ENCODE assay signal across 8 cellular contexts in the genomic region with DNA sequence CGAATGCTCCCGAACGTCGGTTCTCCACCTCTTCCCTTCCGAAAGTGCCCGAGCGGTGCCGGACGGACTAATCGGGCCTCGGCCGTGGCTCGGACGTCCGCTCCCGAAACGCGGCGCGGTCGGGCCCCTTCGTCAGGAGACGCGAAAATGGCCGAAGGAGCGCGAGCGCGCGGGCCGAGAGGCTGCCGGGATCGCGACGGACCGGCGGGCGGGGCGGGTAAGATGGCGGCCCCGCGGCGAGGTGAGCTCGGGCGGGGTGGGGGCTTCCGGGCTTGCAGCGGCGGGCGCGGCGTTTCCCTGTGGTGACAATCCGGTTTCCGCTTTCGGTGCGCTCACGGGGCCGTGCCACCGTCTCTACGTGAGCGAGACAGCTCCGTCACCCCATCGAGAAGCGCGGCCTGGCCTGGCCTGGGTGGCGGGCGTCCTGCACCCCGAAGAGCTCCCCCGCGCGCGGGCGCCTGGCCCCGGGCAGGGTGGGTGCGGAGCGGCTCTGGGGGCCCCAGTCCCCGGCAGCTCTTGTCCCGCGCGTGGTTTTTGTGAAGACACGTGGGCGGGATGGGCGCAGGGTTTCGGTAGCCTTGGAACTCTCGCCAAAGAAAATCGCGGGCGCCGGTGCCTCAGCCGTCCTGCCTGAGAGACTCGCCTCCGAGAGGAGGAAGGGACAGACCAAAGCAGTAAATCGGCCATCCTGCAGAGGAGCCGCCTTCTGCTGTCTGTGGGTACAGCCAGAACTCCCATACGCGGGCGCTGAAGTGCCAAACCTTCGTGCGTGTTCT. TPM values are rescaled to one million over a fixed set of nuclear protein-coding genes. Genes with fewer than 3 reads are reported as not detected.
DNase-seq lines count a peak whose midpoint lies in the region; ATAC-seq and TF ChIP-seq lines count a peak whose summit lies in the region.

TMEM80 (plus strand) TSS at position 211 of the 776 bp plus-strand sequence; CDS start at position 223, 12 bp downstream.

- H3K4me2 ChIP-seq in Karpas-422 (ENCODE audit: low read depth, low read length, poor library complexity, severe bottlenecking), result peak within 1 kb of the TSS; percentile 74

- H3K36me3 Mint-ChIP-seq in activated T-helper 17 cell treated with anti-CD3 and anti-CD28 coated beads, Interleukin-2, amount 50 U/mL, for 72 hours (ENCODE audit: low read depth), result peaks cover 20% of the 10 kb centered on the region
- peaks cover 0 to 14% (median 5%) of the 10 kb centered on the region in 3 donors for H3K36me3 Mint-ChIP-seq in naive thymus-derived CD8-positive, alpha-beta T cell

- peak; percentile 63 for ATAC-seq in GM21786 (IDR thresholded peaks at IDR 0.05; ENCODE audit: unreplicated experiment)
- peak; percentile 75 for ATAC-seq in activated T-helper 17 cell treated with anti-CD3 and anti-CD28 coated beads, Interleukin-2, amount 50 U/mL, for 72 hours (replicated peaks)
- ATAC-seq in naive thymus-derived CD8-positive, alpha-beta T cell, result peak; percentile 63 to 67

- DNase-seq in DMS79 (lab: John Stamatoyannopoulos, UW) (peak; percentile 57), Karpas-422 (peak; percentile 99), RKO (ENCODE audit: low spot score) (peak; percentile 95), fibroblast of mammary gland (ENCODE audit: low read depth) (peak; percentile 96)
- peak in 9 of 10 donors; percentile 90 to 99 (median 97) for DNase-seq in naive thymus-derived CD8-positive, alpha-beta T cell
- DNase-seq in stimulated activated naive CD4-positive, alpha-beta T cell (lab: John Stamatoyannopoulos, UW), result peak in 5 of 6 experiments; percentile 90 to 99 (median 96)

- TF ChIP-seq CTCF in fibroblast of mammary gland (conservative IDR thresholded peaks at IDR 0.05; ENCODE audit: control insufficient read depth, insufficient read depth, low read depth, low read length), result no peak

- H3K9me3 ChIP-seq in Karpas-422 (ENCODE audit: low read length), result no peaks in the 10 kb centered on the region

- H3K4me1 ChIP-seq in Karpas-422 (ENCODE audit: low read length), result peaks cover 40% of the 10 kb centered on the region

- POLR2A ChIA-PET in naive thymus-derived CD8-positive, alpha-beta T cell (lab: Charles Lee), result interaction anchor here (0.7 to 8.7 kb wide), 26 partner anchors 9 to 489 kb away, joined by 3 to 109 read pairs (median 4); partner anchors contain the start of genes BET1L, EPS8L2, IRF7 and PHRF1

- H3K36me3 ChIP-seq in Karpas-422 (ENCODE audit: insufficient read depth, low read length), result no peaks in the 10 kb centered on the region

- 0 out of 2 replicates have a peak, but pooled peaks cover 7% of the 10 kb centered on the region for H4K20me1 ChIP-seq in Karpas-422 (ENCODE audit: insufficient read depth, low read depth, low read length)

- peak within 1 kb of the TSS; percentile 91 for H3K27ac Mint-ChIP-seq in activated T-helper 17 cell treated with anti-CD3 and anti-CD28 coated beads, Interleukin-2, amount 50 U/mL, for 72 hours
- H3K27ac Mint-ChIP-seq in naive thymus-derived CD8-positive, alpha-beta T cell, result peak within 1 kb of the TSS; percentile 89 to 98 (median 95)

- H3K4me3 Mint-ChIP-seq in activated T-helper 17 cell treated with anti-CD3 and anti-CD28 coated beads, Interleukin-2, amount 50 U/mL, for 72 hours, result peak within 1 kb of the TSS; percentile 89
- H3K4me3 Mint-ChIP-seq in naive thymus-derived CD8-positive, alpha-beta T cell, result peak within 1 kb of the TSS; percentile 83 to 93 (median 86)

- no peaks in the 10 kb centered on the region for H3K9me3 Mint-ChIP-seq in activated T-helper 17 cell treated with anti-CD3 and anti-CD28 coated beads, Interleukin-2, amount 50 U/mL, for 72 hours
- no peaks in the 10 kb centered on the region for H3K9me3 Mint-ChIP-seq in naive thymus-derived CD8-positive, alpha-beta T cell

- peak within 1 kb of the TSS; percentile 84 for H3K4me3 ChIP-seq in Karpas-422 (ENCODE audit: low read length)
- peak within 1 kb of the TSS; percentile 82 for H3K4me3 ChIP-seq in fibroblast of mammary gland (ENCODE audit: control insufficient read depth, low read depth, low read length)

- no peaks in the 10 kb centered on the region for H3K9me2 ChIP-seq in Karpas-422 (replicated peaks; ENCODE audit: insufficient read depth, low read length)

- H3K27me3 Mint-ChIP-seq in activated T-helper 17 cell treated with anti-CD3 and anti-CD28 coated beads, Interleukin-2, amount 50 U/mL, for 72 hours, result no peaks in the 10 kb centered on the region
- no peaks in the 10 kb centered on the region for H3K27me3 Mint-ChIP-seq in naive thymus-derived CD8-positive, alpha-beta T cell

- peak within 1 kb of the TSS; percentile 96 for H3K27ac ChIP-seq in Karpas-422 (ENCODE audit: low read length)

- H3K27me3 ChIP-seq in Karpas-422 (ENCODE audit: low read length), result no peaks in the 10 kb centered on the region

- peaks cover 36% of the 10 kb centered on the region for H3K79me2 ChIP-seq in Karpas-422 (ENCODE audit: low read length)

- peak within 1 kb of the TSS; percentile 90 for H3K9ac ChIP-seq in Karpas-422 (ENCODE audit: low read length)

- H3K4me1 Mint-ChIP-seq in activated T-helper 17 cell treated with anti-CD3 and anti-CD28 coated beads, Interleukin-2, amount 50 U/mL, for 72 hours, result peaks cover 26% of the 10 kb centered on the region
- H3K4me1 Mint-ChIP-seq in naive thymus-derived CD8-positive, alpha-beta T cell, result peaks cover 29 to 60% (median 49%) of the 10 kb centered on the region in 4 donors

- peak within 1 kb of the TSS; percentile 97; the same call in 1 of the 2 replicates for H2AFZ ChIP-seq in Karpas-422 (ENCODE audit: low read length)

RNA-seq across cellular contexts. Expression of gene TMEM80, which starts in this region (rescaled TPM):
- total RNA-seq in Karpas-422 (2014; rRNA removed; shearing (Covaris generic); ENCODE audit: low replicate concordance), result 25.4 and 32.8 TPM in 2 replicates
- total RNA-seq in activated T-helper 17 cell treated with anti-CD3 and anti-CD28 coated beads, Interleukin-2, amount 50 U/mL, for 72 hours, result 10 to 100 TPM; 11.7 to 14.6 TPM
- 10 to 100 TPM; 46.0 to 49.2 TPM for total RNA-seq in naive thymus-derived CD8-positive, alpha-beta T cell
- 10 to 100 TPM; 22.2 to 44.6 (median 32.4) TPM for polyA plus RNA-seq in naive thymus-derived CD8-positive, alpha-beta T cell

Comparison
In these comparisons a context has a peak if more than half of its experiments do, and no peak if none do; other contexts are left out.
1. Peak in every context shown above with its lines: DNase-seq, ATAC-seq, H3K4me3 ChIP-seq and H3K27ac ChIP-seq.